ENCODE assay signal across 24 cellular contexts in genomic region chr6:6804843-6805680, GRCh38.
A peak's percentile ranks its signal among the peaks of the same experiment; 100 is the strongest.
DNase-seq lines count a peak whose midpoint lies in the region; ATAC-seq, FAIRE-seq and TF ChIP-seq lines count a peak whose summit lies in the region.
"Had no signal": no experiment of that assay in that cellular context is flagged by ENCODE, and none has a peak within 500 bp of the region (broad histone marks: within the 10 kb centered on the region; RNA-seq: fewer than 3 reads in every experiment).

No MANE protein-coding gene starts in this region.

- intact Hi-C loops in Calu3 (cut with micrococcal nuclease; ENCODE audit: unreplicated experiment), result no loop called here

- peaks cover 39% of the 10 kb centered on the region for H3K4me1 Mint-ChIP-seq in Calu3 (ENCODE audit: low read depth, unreplicated experiment)

- no peaks in the 10 kb centered on the region for H3K27me3 Mint-ChIP-seq in Calu3 (ENCODE audit: unreplicated experiment)

- H3F3A ChIP-seq in Loucy (ENCODE audit: low read depth), result no peaks in the 10 kb centered on the region

- FAIRE-seq in bronchial epithelial cell (lab: Jason Lieb, UNC), result no peak
- FAIRE-seq: astrocyte, endometrium, GM12892 had no signal

- no peak for DNase-seq in Calu3
- DNase-seq in bronchial epithelial cell (ENCODE audit: low read depth), result peak; percentile 29
- no peak for DNase-seq in NCI-H345 (lab: John Stamatoyannopoulos, UW)
- DNase-seq: activated CD4-positive, alpha-beta T cell treated with anti-CD3 and anti-CD28 coated beads for 36 hours; activated gamma-delta T cell; activated naive CD8-positive, alpha-beta T cell treated with anti-CD3 and anti-CD28 coated beads, Interleukin-2, amount 10 ng/mL, durations not matched to agents 7 days and 5 days; activated T-cell treated with anti-CD3 and anti-CD28 coated beads, Interleukin-2, amount 50 U/mL, for 1 hour; central memory CD4-positive, alpha-beta T cell; dermis blood vessel endothelial cell; KG1; left ventricle myocardium inferior; NCI-H1436; stimulated activated naive CD8-positive, alpha-beta T cell treated with anti-CD3 and anti-CD28 coated beads, Interleukin-15, amount 100 ng/mL, for 72 hours; tibial artery had no signal

- H3K9me3 ChIP-seq in Loucy (ENCODE audit: insufficient read depth, low read depth, low read length), result no peaks in the 10 kb centered on the region
- H3K9me3 ChIP-seq: HAP-1, left ventricle myocardium inferior, tibial artery had no signal

- peaks cover 1% of the 10 kb centered on the region for H3K4me1 ChIP-seq in Loucy (ENCODE audit: insufficient read depth, low read length, poor library complexity, severe bottlenecking)
- H3K4me1 ChIP-seq: HAP-1 had no signal

- TF ChIP-seq CTCF in Calu3 (IDR thresholded peaks at IDR 0.05; ENCODE audit: unreplicated experiment) (no peak), Loucy (conservative IDR thresholded peaks at IDR 0.05; ENCODE audit: low read length) (peak; percentile 13; the same call in 1 of the 2 replicates), bronchial epithelial cell (IDR thresholded peaks at IDR 0.05; ENCODE audit: insufficient read depth, low read length, severe bottlenecking) (no peak)

- H3K27me3 ChIP-seq in Loucy (ENCODE audit: insufficient read depth, low read length, poor library complexity, severe bottlenecking), result no peaks in the 10 kb centered on the region
- no peaks in the 10 kb centered on the region for H3K27me3 ChIP-seq in bronchial epithelial cell (ENCODE audit: control insufficient read depth, insufficient read depth, low read length)

- CTCF ChIA-PET in Calu3 (lab: Charles Lee), result no interaction called here

- H3K4me2 ChIP-seq in Loucy (ENCODE audit: low read depth, low read length, poor library complexity, severe bottlenecking), result no peak overlapping the region

- no peak overlapping the region for H2AFZ ChIP-seq in Loucy (ENCODE audit: low read length)

- H3K27ac Mint-ChIP-seq in Calu3 (ENCODE audit: unreplicated experiment), result peak overlapping the region; percentile 82
- H3K27ac Mint-ChIP-seq: activated CD4-positive, alpha-beta T cell treated with anti-CD3 and anti-CD28 coated beads for 36 hours had no signal

- no peak overlapping the region for H3K4me3 Mint-ChIP-seq in Calu3 (ENCODE audit: low read depth, unreplicated experiment)
- H3K4me3 Mint-ChIP-seq: activated CD4-positive, alpha-beta T cell treated with anti-CD3 and anti-CD28 coated beads for 36 hours; activated naive CD8-positive, alpha-beta T cell treated with anti-CD3 and anti-CD28 coated beads, Interleukin-2, amount 10 ng/mL, durations not matched to agents 7 days and 5 days; stimulated activated naive CD8-positive, alpha-beta T cell treated with anti-CD3 and anti-CD28 coated beads, Interleukin-15, amount 100 ng/mL, for 72 hours had no signal

- ATAC-seq in GM19351 (IDR thresholded peaks at IDR 0.05; ENCODE audit: unreplicated experiment) (no peak), GM21447 (IDR thresholded peaks at IDR 0.05; ENCODE audit: unreplicated experiment) (no peak)
- ATAC-seq: activated CD4-positive, alpha-beta T cell treated with anti-CD3 and anti-CD28 coated beads for 36 hours; SK-N-SH treated with all-trans-retinoic acid at 6 μM for 48 hours; stimulated activated naive CD8-positive, alpha-beta T cell treated with anti-CD3 and anti-CD28 coated beads, Interleukin-15, amount 100 ng/mL, for 72 hours had no signal

- BruUV-seq in Calu3 (replicated peaks; lab: Mats Ljungman, UMichigan), result no TSS peak

- H3K79me2 ChIP-seq in Loucy (ENCODE audit: insufficient read depth, low read length), result no peaks in the 10 kb centered on the region

- H3K9me2 ChIP-seq in Loucy (replicated peaks; ENCODE audit: low read depth, low read length), result no peaks in the 10 kb centered on the region

- peaks cover 9% of the 10 kb centered on the region for H3K36me3 Mint-ChIP-seq in Calu3 (ENCODE audit: insufficient read depth, unreplicated experiment)
- H3K36me3 Mint-ChIP-seq: activated naive CD8-positive, alpha-beta T cell treated with anti-CD3 and anti-CD28 coated beads, Interleukin-2, amount 10 ng/mL, durations not matched to agents 7 days and 5 days had no signal

- no peak overlapping the region for H3K9ac ChIP-seq in Loucy (ENCODE audit: low read depth, low read length, poor library complexity, severe bottlenecking)
- H3K9ac ChIP-seq: BLaER1 treated with 17β-estradiol and CSF1 and Interleukin-3, amounts not matched to agents 10 nM and 100 nM had no signal

- no peak overlapping the region for H3K4me3 ChIP-seq in Loucy (ENCODE audit: low read length, poor library complexity, severe bottlenecking)
- H3K4me3 ChIP-seq in bronchial epithelial cell (ENCODE audit: low read depth, low read length), result no peak overlapping the region
- H3K4me3 ChIP-seq in skin epidermis, result no peak overlapping the region
- H3K4me3 ChIP-seq: BLaER1 treated with 17β-estradiol and CSF1 and Interleukin-3, amounts not matched to agents 10 nM and 100 nM; HAP-1; left ventricle myocardium inferior; tibial artery had no signal

- H4K20me1 ChIP-seq in Loucy (ENCODE audit: insufficient read depth, low read length, poor library complexity, severe bottlenecking), result no peaks in the 10 kb centered on the region
- H4K20me1 ChIP-seq: BLaER1 treated with 17β-estradiol and CSF1 and Interleukin-3, amounts not matched to agents 10 nM and 100 nM had no signal

- peak overlapping the region in 15 of 21 experiments; percentile 25 to 81 (median 64) for H3K27ac ChIP-seq in skin epidermis
- H3K27ac ChIP-seq: left ventricle myocardium inferior, tibial artery had no signal

- H3K36me3 ChIP-seq in Loucy (ENCODE audit: insufficient read depth, low read length) (no peaks in the 10 kb centered on the region), bronchial epithelial cell (ENCODE audit: control insufficient read depth, insufficient read depth, low read length) (no peaks in the 10 kb centered on the region)
- H3K36me3 ChIP-seq: BLaER1 treated with 17β-estradiol and CSF1 and Interleukin-3, amounts not matched to agents 10 nM and 100 nM; HAP-1; left ventricle myocardium inferior; tibial artery had no signal

- H3K9me3 Mint-ChIP-seq in Calu3 (ENCODE audit: low read depth, unreplicated experiment), result no peaks in the 10 kb centered on the region
- H3K9me3 Mint-ChIP-seq: activated naive CD8-positive, alpha-beta T cell treated with anti-CD3 and anti-CD28 coated beads, Interleukin-2, amount 10 ng/mL, durations not matched to agents 7 days and 5 days; stimulated activated naive CD8-positive, alpha-beta T cell treated with anti-CD3 and anti-CD28 coated beads, Interleukin-15, amount 100 ng/mL, for 72 hours had no signal
